Comparison of ENCODE assay signal across 23 cellular contexts in genomic region chr18:6504605-6505510, GRCh38.
DNase-seq lines count a peak whose midpoint lies in the region; ATAC-seq and TF ChIP-seq lines count a peak whose summit lies in the region.
"Had no signal": no experiment of that assay in that cellular context is flagged by ENCODE, and none has a peak within 500 bp of the region (broad histone marks: within the 10 kb centered on the region; RNA-seq: fewer than 3 reads in every experiment).

No MANE protein-coding gene starts in this region.

- H3K4me1 ChIP-seq in smooth muscle cell (ENCODE audit: low read depth) (no peaks in the 10 kb centered on the region), gastrocnemius medialis (no peaks in the 10 kb centered on the region)
- H3K4me1 ChIP-seq: BLaER1 had no signal

- in situ Hi-C loops in gastrocnemius medialis (cut with MboI; ENCODE audit: low sequenced_read_pairs in 4 of 4), result no loop called here

- no peak overlapping the region for H3K9ac ChIP-seq in smooth muscle cell (ENCODE audit: low read depth)
- H3K9ac ChIP-seq: BLaER1 had no signal

- H2AFZ ChIP-seq in smooth muscle cell (ENCODE audit: low read depth), result no peak overlapping the region

- H3K9me3 ChIP-seq in smooth muscle cell (replicated peaks; ENCODE audit: low read depth) (no peaks in the 10 kb centered on the region), gastrocnemius medialis (no peaks in the 10 kb centered on the region)
- H3K9me3 ChIP-seq: BLaER1, MG63, SJSA1 had no signal

- H3K4me3 ChIP-seq in smooth muscle cell (no peak overlapping the region), gastrocnemius medialis (no peak overlapping the region)
- H3K4me3 ChIP-seq: BLaER1, MG63, SJSA1 had no signal

- 69% methylated on average over 5 of the region's 5 CpGs for WGBS in smooth muscle cell (ENCODE audit: low lambda C conversion rate)

- TF ChIP-seq POLR2A in gastrocnemius medialis (IDR thresholded peaks at IDR 0.05), result no peak

- DNase-seq in DMS53 treated with DMSO at 0.1 percent for 48 hours (lab: John Stamatoyannopoulos, UW; ENCODE audit: unreplicated experiment), result peak; percentile 63
- DNase-seq in SW480 (ENCODE audit: low spot score), result peak; percentile 33
- peak; percentile 38 for DNase-seq in left kidney (ENCODE audit: low read depth, low spot score)
- no peak for DNase-seq in smooth muscle cell (lab: John Stamatoyannopoulos, UW; ENCODE audit: unreplicated experiment)
- DNase-seq in COLO829 (ENCODE audit: low spot score), result no peak
- no peak for DNase-seq in gastrocnemius medialis
- no peak for DNase-seq in activated naive CD4-positive, alpha-beta T cell (lab: John Stamatoyannopoulos, UW)
- DNase-seq: 8988T; CD4-positive, CD25-positive, alpha-beta regulatory T cell; DMS79 treated with DMSO at 0.1 percent for 48 hours; KBM-7; MG63; NCI-H1105 treated with DMSO at 0.1 percent for 48 hours; NCI-H146; NCI-H1930; NCI-H446 treated with DMSO at 0.1 percent for 48 hours; NCI-H526; Right ventricle myocardium superior; RPMI8226 had no signal

- H3F3A ChIP-seq in smooth muscle cell (ENCODE audit: low read depth), result peaks cover 7% of the 10 kb centered on the region

- intact Hi-C loops in gastrocnemius medialis (cut with DNase I; ENCODE audit: low total_unique reads), result no loop called here

- H3K27me3 ChIP-seq in smooth muscle cell (ENCODE audit: low read depth), result no peaks in the 10 kb centered on the region
- no peaks in the 10 kb centered on the region for H3K27me3 ChIP-seq in gastrocnemius medialis
- H3K27me3 ChIP-seq: BLaER1, MG63 had no signal

- peak overlapping the region; percentile 22 for H3K4me2 ChIP-seq in smooth muscle cell
- H3K4me2 ChIP-seq: BLaER1 had no signal

- H3K79me2 ChIP-seq in smooth muscle cell (ENCODE audit: low read depth), result no peaks in the 10 kb centered on the region

- no peaks in the 10 kb centered on the region for H4K20me1 ChIP-seq in smooth muscle cell (ENCODE audit: low read depth)
- H4K20me1 ChIP-seq: BLaER1 had no signal

- ATAC-seq in gastrocnemius medialis (no peak), HG03095 (IDR thresholded peaks at IDR 0.05; ENCODE audit: unreplicated experiment) (no peak)
- ATAC-seq: HCT116 had no signal

- TF ChIP-seq CTCF in smooth muscle cell (IDR thresholded peaks at IDR 0.05; ENCODE audit: borderline replicate concordance, insufficient read depth, poor library complexity, severe bottlenecking), result no peak
- TF ChIP-seq CTCF in gastrocnemius medialis (IDR thresholded peaks at IDR 0.05 in 4 of 5, conservative IDR thresholded peaks at IDR 0.05 in 1 of 5), result no peak

- peak overlapping the region; percentile 51 for H3K27ac ChIP-seq in smooth muscle cell (ENCODE audit: low read depth)
- H3K27ac ChIP-seq in gastrocnemius medialis, result no peak overlapping the region
- H3K27ac ChIP-seq: BLaER1, SJSA1 had no signal

- no peaks in the 10 kb centered on the region for H3K36me3 ChIP-seq in smooth muscle cell (ENCODE audit: low read depth)
- H3K36me3 ChIP-seq in gastrocnemius medialis, result no peaks in the 10 kb centered on the region
- H3K36me3 ChIP-seq: BLaER1, MG63, SJSA1 had no signal

Comparison
In these comparisons a context has a peak if more than half of its experiments do, and no peak if none do; other contexts are left out.
1. DNase-seq: peak in DMS53 treated with DMSO at 0.1 percent for 48 hours (single experiment), SW480 (single experiment) and left kidney (single experiment); none in smooth muscle cell (single experiment), COLO829 (single experiment), gastrocnemius medialis (0 of 2) and activated naive CD4-positive, alpha-beta T cell (0 of 4).